ENCODE assay signal across 1 cellular context in the genomic region with DNA sequence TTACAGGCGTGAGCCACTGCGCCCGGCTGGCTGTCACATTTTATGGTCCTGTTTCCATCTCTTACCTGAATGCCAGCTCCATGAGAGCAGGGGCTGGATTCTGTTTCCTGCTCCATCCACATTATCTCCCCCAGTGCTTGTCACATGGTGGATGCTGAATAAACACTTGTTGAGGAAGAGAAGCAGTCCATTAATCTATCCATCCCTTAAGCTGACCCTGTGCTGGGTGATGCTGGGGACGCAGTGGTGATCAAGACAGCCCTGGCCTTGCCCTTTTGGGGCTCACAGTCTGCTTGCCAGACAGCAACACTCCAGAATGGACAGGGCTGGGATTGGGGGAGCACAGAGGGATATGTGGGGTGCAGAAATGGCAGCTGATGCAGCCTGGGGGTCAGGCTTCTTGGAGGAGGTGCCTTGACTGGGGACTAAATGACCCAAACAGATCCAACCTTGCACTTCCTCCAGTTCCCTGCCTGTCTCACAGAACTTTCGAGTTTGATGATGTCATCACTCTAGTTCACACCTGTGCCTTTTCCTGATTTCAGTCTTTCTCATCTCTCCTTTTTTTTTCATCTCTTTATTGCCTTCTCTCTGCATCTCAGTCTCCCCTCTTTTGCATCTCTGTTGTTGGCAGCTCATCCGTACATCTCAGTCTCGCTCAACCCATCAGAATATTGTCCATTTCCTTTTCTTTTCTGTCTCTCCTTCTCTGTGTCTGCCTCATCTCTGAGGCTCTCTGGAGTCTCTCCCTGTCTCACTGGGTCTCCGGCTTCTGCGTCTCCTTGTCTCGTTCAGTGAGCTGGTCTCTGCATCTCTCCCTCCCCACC.
TF ChIP-seq lines count a peak whose summit lies in the region.

No MANE protein-coding gene starts in this region.

TF ChIP-seq in A549, 52 proteins besides CTCF, POLR2A, EP300 and RAD21:
- no peak for TF ChIP-seq RCOR1 (IDR thresholded peaks at IDR 0.05; ENCODE audit: low read depth, low read length)
- no peak for TF ChIP-seq MAFK (IDR thresholded peaks at IDR 0.05; ENCODE audit: partially characterized antibody)
- TF ChIP-seq CHD2 (IDR thresholded peaks at IDR 0.05; ENCODE audit: low read length, partially characterized antibody), result no peak
- TF ChIP-seq NR3C1 (IDR thresholded peaks at IDR 0.05), result no peak
- TF ChIP-seq, protein P1, sequence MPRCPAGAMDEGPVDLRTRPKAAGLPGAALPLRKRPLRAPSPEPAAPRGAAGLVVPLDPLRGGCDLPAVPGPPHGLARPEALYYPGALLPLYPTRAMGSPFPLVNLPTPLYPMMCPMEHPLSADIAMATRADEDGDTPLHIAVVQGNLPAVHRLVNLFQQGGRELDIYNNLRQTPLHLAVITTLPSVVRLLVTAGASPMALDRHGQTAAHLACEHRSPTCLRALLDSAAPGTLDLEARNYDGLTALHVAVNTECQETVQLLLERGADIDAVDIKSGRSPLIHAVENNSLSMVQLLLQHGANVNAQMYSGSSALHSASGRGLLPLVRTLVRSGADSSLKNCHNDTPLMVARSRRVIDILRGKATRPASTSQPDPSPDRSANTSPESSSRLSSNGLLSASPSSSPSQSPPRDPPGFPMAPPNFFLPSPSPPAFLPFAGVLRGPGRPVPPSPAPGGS (IDR thresholded peaks at IDR 0.05), result no peak
- TF ChIP-seq, protein P2, sequence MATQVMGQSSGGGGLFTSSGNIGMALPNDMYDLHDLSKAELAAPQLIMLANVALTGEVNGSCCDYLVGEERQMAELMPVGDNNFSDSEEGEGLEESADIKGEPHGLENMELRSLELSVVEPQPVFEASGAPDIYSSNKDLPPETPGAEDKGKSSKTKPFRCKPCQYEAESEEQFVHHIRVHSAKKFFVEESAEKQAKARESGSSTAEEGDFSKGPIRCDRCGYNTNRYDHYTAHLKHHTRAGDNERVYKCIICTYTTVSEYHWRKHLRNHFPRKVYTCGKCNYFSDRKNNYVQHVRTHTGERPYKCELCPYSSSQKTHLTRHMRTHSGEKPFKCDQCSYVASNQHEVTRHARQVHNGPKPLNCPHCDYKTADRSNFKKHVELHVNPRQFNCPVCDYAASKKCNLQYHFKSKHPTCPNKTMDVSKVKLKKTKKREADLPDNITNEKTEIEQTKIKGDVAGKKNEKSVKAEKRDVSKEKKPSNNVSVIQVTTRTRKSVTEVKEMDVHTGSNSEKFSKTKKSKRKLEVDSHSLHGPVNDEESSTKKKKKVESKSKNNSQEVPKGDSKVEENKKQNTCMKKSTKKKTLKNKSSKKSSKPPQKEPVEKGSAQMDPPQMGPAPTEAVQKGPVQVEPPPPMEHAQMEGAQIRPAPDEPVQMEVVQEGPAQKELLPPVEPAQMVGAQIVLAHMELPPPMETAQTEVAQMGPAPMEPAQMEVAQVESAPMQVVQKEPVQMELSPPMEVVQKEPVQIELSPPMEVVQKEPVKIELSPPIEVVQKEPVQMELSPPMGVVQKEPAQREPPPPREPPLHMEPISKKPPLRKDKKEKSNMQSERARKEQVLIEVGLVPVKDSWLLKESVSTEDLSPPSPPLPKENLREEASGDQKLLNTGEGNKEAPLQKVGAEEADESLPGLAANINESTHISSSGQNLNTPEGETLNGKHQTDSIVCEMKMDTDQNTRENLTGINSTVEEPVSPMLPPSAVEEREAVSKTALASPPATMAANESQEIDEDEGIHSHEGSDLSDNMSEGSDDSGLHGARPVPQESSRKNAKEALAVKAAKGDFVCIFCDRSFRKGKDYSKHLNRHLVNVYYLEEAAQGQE (IDR thresholded peaks at IDR 0.05), result no peak
TF ChIP-seq in A549: peak in this region for 0.
